8 cellular contexts compared by ENCODE assay signal in the genomic region with DNA sequence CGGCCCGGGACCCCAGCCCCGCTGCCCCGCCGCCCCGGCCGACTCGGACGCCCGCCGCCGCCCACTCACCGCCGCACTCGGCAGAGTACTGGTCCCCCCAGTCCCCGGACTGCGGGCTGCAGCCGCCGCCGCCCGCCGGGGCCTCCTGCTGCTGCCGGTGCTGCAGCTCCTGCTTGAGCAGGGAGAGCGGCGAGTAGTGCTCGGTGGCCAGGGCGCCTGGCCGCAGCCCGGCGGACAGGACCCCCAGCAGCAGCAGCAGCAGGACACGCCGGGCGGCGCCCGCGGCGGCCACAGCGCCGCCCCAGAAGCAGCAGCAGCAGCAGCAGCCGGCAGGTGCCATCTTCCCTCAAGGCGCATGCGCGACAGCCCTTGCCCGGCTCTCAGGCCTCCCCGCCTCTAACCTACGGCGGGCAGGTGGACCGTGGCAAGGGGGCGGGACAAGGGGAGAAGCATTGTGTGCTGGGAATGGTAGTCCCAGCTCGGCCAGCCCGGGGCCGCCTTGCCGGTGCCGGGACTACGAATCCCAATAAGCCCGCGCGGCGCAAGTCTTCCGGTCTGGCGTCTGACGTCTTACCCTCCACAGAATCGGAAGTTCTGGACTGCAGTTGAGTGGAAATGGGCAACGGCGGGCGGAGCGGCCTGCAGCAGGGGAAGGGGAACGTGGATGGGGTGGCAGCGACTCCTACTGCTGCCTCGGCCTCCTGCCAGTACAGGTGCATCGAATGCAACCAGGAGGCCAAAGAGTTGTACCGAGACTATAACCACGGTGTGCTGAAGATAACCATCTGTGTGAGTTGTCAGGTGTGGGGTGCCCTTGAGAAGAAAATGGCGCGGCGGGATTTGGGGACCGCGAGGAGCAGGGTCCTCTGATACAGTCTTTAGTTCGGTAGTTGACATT. TPM values are rescaled to one million over a fixed set of nuclear protein-coding genes. Genes with fewer than 3 reads are reported as not detected.
DNase-seq lines count a peak whose midpoint lies in the region; ATAC-seq and TF ChIP-seq lines count a peak whose summit lies in the region.

Gene ARV1 (plus strand): TSS at position 604 of the 898 bp plus-strand sequence. CDS start 12 bp downstream, at position 616.
Gene TTC13 (minus strand): TSS at position 371 of the 898 bp plus-strand sequence. CDS start 31 bp downstream, at position 340.

- peak; percentile 89 for ATAC-seq in CD8-positive, alpha-beta T cell
- ATAC-seq in GM19452 (IDR thresholded peaks at IDR 0.05; ENCODE audit: unreplicated experiment): peak; percentile 90

- H3K4me3 Mint-ChIP-seq in CD8-positive, alpha-beta T cell: peak within 1 kb of the TSS; percentile 100
- peak within 1 kb of the TSS; percentile 99 for H3K4me3 Mint-ChIP-seq in activated CD4-positive, alpha-beta memory T cell treated with anti-CD3 and anti-CD28 coated beads for 36 hours

- no peaks in the 10 kb centered on the region for H3K9me3 Mint-ChIP-seq in CD8-positive, alpha-beta T cell
- H3K9me3 Mint-ChIP-seq in activated CD4-positive, alpha-beta memory T cell treated with anti-CD3 and anti-CD28 coated beads for 36 hours: no peaks in the 10 kb centered on the region

- WGBS in liver: under 1% methylated on average over 79 of the region's 79 CpGs

- POLR2A ChIA-PET in CD8-positive, alpha-beta T cell (lab: Charles Lee): interaction anchor here (0.9 to 2.5 kb wide), 8 partner anchors 8 to 549 kb away, joined by 3 to 7 read pairs (median 3); partner anchors contain the start of gene FAM89A
- POLR2A ChIA-PET in activated CD4-positive, alpha-beta memory T cell treated with anti-CD3 and anti-CD28 coated beads for 36 hours (lab: Charles Lee): interaction anchor here (0.8 to 1.6 kb wide), 4 partner anchors 10 to 336 kb away, joined by 3 to 4 read pairs (median 3); no protein-coding TSS in a partner anchor

- H3K36me3 Mint-ChIP-seq in CD8-positive, alpha-beta T cell: peaks cover 32% of the 10 kb centered on the region
- H3K36me3 Mint-ChIP-seq in activated CD4-positive, alpha-beta memory T cell treated with anti-CD3 and anti-CD28 coated beads for 36 hours: peaks cover 18% of the 10 kb centered on the region

- H3K27me3 Mint-ChIP-seq in CD8-positive, alpha-beta T cell (ENCODE audit: low read depth): no peaks in the 10 kb centered on the region
- no peaks in the 10 kb centered on the region for H3K27me3 Mint-ChIP-seq in activated CD4-positive, alpha-beta memory T cell treated with anti-CD3 and anti-CD28 coated beads for 36 hours

- H3K4me1 Mint-ChIP-seq in CD8-positive, alpha-beta T cell (ENCODE audit: low read depth): peaks cover 34% of the 10 kb centered on the region
- peaks cover 29% of the 10 kb centered on the region for H3K4me1 Mint-ChIP-seq in activated CD4-positive, alpha-beta memory T cell treated with anti-CD3 and anti-CD28 coated beads for 36 hours (ENCODE audit: low read depth)

- TF ChIP-seq RAD21 in liver (IDR thresholded peaks at IDR 0.05): peak; percentile 62 to 72

- H3K9ac ChIP-seq in liver (ENCODE audit: low read depth in 1 of 2, low read length in 2 of 2): peak within 1 kb of the TSS; percentile 82 to 83

- peak; percentile 51 for TF ChIP-seq CTCF in CD8-positive, alpha-beta T cell (IDR thresholded peaks at IDR 0.05)
- peak; percentile 22 for TF ChIP-seq CTCF in liver (IDR thresholded peaks at IDR 0.05; ENCODE audit: low read depth, low read length, missing input control)

- peak within 1 kb of the TSS; percentile 98 for H3K27ac Mint-ChIP-seq in CD8-positive, alpha-beta T cell
- peak within 1 kb of the TSS; percentile 94 for H3K27ac Mint-ChIP-seq in activated CD4-positive, alpha-beta memory T cell treated with anti-CD3 and anti-CD28 coated beads for 36 hours

- H3K27me3 ChIP-seq in CD8-positive, alpha-beta T cell (ENCODE audit: insufficient read depth, low read length): no peaks in the 10 kb centered on the region
- no peaks in the 10 kb centered on the region for H3K27me3 ChIP-seq in liver (ENCODE audit: control insufficient read depth in 4 of 4, insufficient read depth in 4 of 4, low read length in 3 of 4)

- intact Hi-C loops in CD8-positive, alpha-beta T cell (cut with DNase I, micrococcal nuclease): loop anchor here (1.0 to 10.0 kb wide), 15 partner anchors 61 to 1976 kb away; partner anchors contain the start of genes C1orf198 (in 2 of the 2), COG2 (in 2 of the 2), EGLN1 (in 2 of the 2) and EXOC8 (in 2 of the 2)
- intact Hi-C loops in activated CD4-positive, alpha-beta memory T cell treated with anti-CD3 and anti-CD28 coated beads for 36 hours (cut with micrococcal nuclease): loop anchor here (1.0 to 10.0 kb wide), 11 partner anchors 61 to 911 kb away; partner anchors contain the start of genes C1orf198, COG2, DISC1 and EGLN1

- peaks cover 38% of the 10 kb centered on the region for H3K4me1 ChIP-seq in CD8-positive, alpha-beta T cell (ENCODE audit: insufficient read depth, low read length)
- H3K4me1 ChIP-seq in liver (ENCODE audit: control insufficient read depth in 4 of 4, insufficient read depth in 4 of 4, low read length in 3 of 4): peaks cover 0 to 16% (median 14%) of the 10 kb centered on the region in 4 donors

- peak within 1 kb of the TSS; percentile 91 for H3K4me3 ChIP-seq in CD8-positive, alpha-beta T cell (ENCODE audit: low read depth, low read length)
- H3K4me3 ChIP-seq in liver (ENCODE audit: low read depth in 1 of 3, low read length in 3 of 3): peak within 1 kb of the TSS; percentile 78 to 99 (median 94)

- H3K27ac ChIP-seq in CD8-positive, alpha-beta T cell (ENCODE audit: low read depth, low read length): peak within 1 kb of the TSS; percentile 74
- peak within 1 kb of the TSS; percentile 64 to 66 for H3K27ac ChIP-seq in liver (ENCODE audit: low read depth in 1 of 2, low read length in 2 of 2)

- H3K9me3 ChIP-seq in CD8-positive, alpha-beta T cell (ENCODE audit: low read length): no peaks in the 10 kb centered on the region
- H3K9me3 ChIP-seq in liver (ENCODE audit: control insufficient read depth in 4 of 4, low read length in 3 of 4): no peaks in the 10 kb centered on the region

- peak; percentile 91 to 97 (median 96) for DNase-seq in CD8-positive, alpha-beta T cell
- DNase-seq in HK-2 (ENCODE audit: unreplicated experiment) (peak; percentile 100), NCI-H82 treated with DMSO at 0.1 percent for 48 hours (lab: John Stamatoyannopoulos, UW; ENCODE audit: unreplicated experiment) (peak; percentile 99), dermis microvascular lymphatic vessel endothelial cell (ENCODE audit: low read depth in 2 of 2) (peak; percentile 92 to 99)
- DNase-seq in activated CD4-positive, alpha-beta memory T cell treated with anti-CD3 and anti-CD28 coated beads for 36 hours: peak; percentile 98
- DNase-seq in stimulated activated CD4-positive, alpha-beta T cell treated with anti-CD3 and anti-CD28 coated beads, Interleukin-4, amount 100 ng/mL, for 24 hours: peak; percentile 98

- CTCF ChIA-PET in CD8-positive, alpha-beta T cell (lab: Charles Lee): interaction anchor here (0.7 to 1.6 kb wide), 11 partner anchors 8 to 175 kb away, joined by 3 to 8 read pairs (median 3); no protein-coding TSS in a partner anchor
- CTCF ChIA-PET in activated CD4-positive, alpha-beta memory T cell treated with anti-CD3 and anti-CD28 coated beads for 36 hours (lab: Charles Lee): interaction anchor here (0.6 to 1.7 kb wide), 11 partner anchors 23 to 338 kb away, joined by 3 to 5 read pairs (median 3); partner anchors contain the start of gene FAM89A

- H3K36me3 ChIP-seq in CD8-positive, alpha-beta T cell (ENCODE audit: insufficient read depth, low read length): no peaks in the 10 kb centered on the region
- H3K36me3 ChIP-seq in liver (ENCODE audit: control insufficient read depth in 4 of 4, insufficient read depth in 3 of 4, low read depth in 1 of 4, low read length in 3 of 4): peaks cover 0 to 5% (median 0%) of the 10 kb centered on the region in 4 donors

TF ChIP-seq in liver, 16 proteins besides CTCF, POLR2A, EP300 and RAD21 (continues in another document):
- TF ChIP-seq FOXA2 (IDR thresholded peaks at IDR 0.05) (no peak), EGR1 (IDR thresholded peaks at IDR 0.05; ENCODE audit: low read depth in 2 of 2) (no peak), ZBTB33 (IDR thresholded peaks at IDR 0.05) (peak; percentile 72), GABPA (IDR thresholded peaks at IDR 0.05 in 1 of 2, conservative IDR thresholded peaks at IDR 0.05 in 1 of 2) (peak; percentile 76 to 94)
- TF ChIP-seq, protein P1, sequence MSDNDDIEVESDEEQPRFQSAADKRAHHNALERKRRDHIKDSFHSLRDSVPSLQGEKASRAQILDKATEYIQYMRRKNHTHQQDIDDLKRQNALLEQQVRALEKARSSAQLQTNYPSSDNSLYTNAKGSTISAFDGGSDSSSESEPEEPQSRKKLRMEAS (IDR thresholded peaks at IDR 0.05): peak; percentile 94

RNA-seq across cellular contexts. Expression of gene ARV1, which starts in this region (rescaled TPM):
- total RNA-seq in CD8-positive, alpha-beta T cell: 1 to 10 TPM; 1.4 to 1.5 TPM
- total RNA-seq in activated CD4-positive, alpha-beta memory T cell treated with anti-CD3 and anti-CD28 coated beads for 36 hours: 10 to 100 TPM; 12.7 to 13.8 TPM
- total RNA-seq in dermis microvascular lymphatic vessel endothelial cell (9.6 and 11.0 TPM in 2 replicates), liver (10 to 100 TPM; 13.4 to 15.9 TPM)
- 10 to 100 TPM; 11.4 to 18.9 TPM for polyA plus RNA-seq in liver

RNA-seq across cellular contexts. Expression of gene TTC13, which starts in this region (rescaled TPM):
- 10 to 100 TPM; 15.2 to 19.3 TPM for total RNA-seq in CD8-positive, alpha-beta T cell
- total RNA-seq in activated CD4-positive, alpha-beta memory T cell treated with anti-CD3 and anti-CD28 coated beads for 36 hours: 10 to 100 TPM; 17.3 to 18.3 TPM
- total RNA-seq in dermis microvascular lymphatic vessel endothelial cell (7.6 and 8.6 TPM in 2 replicates), liver (10 to 100 TPM; 10.2 to 17.5 TPM)
- polyA plus RNA-seq in liver: 1 to 10 TPM; 2.6 to 3.3 TPM

Comparison
In these comparisons a context has a peak if more than half of its experiments do, and no peak if none do; other contexts are left out.
1. Peak in every context shown above with its lines: DNase-seq, ATAC-seq, H3K4me3 ChIP-seq and H3K27ac ChIP-seq.